18 cellular contexts compared by ENCODE assay signal in the genomic region with DNA sequence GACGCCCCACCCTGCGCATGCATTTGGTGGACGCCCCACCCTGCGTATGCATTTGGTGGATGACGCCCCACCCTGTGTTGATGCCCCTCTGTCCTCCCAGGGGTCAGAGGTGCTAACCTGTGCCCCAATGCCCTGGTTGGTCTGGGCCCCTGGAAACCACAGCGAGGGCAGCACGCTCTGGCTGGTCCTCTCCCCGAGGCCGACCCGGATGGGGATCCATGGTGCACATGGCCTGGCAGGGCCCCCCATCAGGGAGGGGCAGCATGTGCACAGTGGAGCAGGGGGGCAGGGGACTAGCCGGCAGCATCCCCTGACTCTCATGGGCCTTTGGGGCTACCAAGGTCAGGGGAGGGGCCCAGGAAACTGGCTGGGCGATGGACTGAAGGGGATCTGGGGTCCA. TPM values are rescaled to one million over a fixed set of nuclear protein-coding genes. Genes with fewer than 3 reads are reported as not detected.
DNase-seq lines count a peak whose midpoint lies in the region; ATAC-seq and TF ChIP-seq lines count a peak whose summit lies in the region.
"Had no signal": no experiment of that assay in that cellular context is flagged by ENCODE, and none has a peak within 500 bp of the region (broad histone marks: within the 10 kb centered on the region; RNA-seq: fewer than 3 reads in every experiment).

No MANE protein-coding gene starts in this region.

- H3K4me1 ChIP-seq in right atrium auricular region, result peaks cover 0 to 7% of the 10 kb centered on the region in 2 donors
- H3K4me1 ChIP-seq in right cardiac atrium (ENCODE audit: control insufficient read depth, insufficient read depth, low read length), result no peaks in the 10 kb centered on the region
- H3K4me1 ChIP-seq in RWPE2 (ENCODE audit: insufficient read depth, poor library complexity, severe bottlenecking), result peaks cover 9% of the 10 kb centered on the region
- peaks cover 37% of the 10 kb centered on the region for H3K4me1 ChIP-seq in osteoblast (ENCODE audit: insufficient read depth, low read length)

- no peaks in the 10 kb centered on the region for H3K36me3 ChIP-seq in right atrium auricular region
- H3K36me3 ChIP-seq in RWPE2 (ENCODE audit: low read depth), result no peaks in the 10 kb centered on the region
- no peaks in the 10 kb centered on the region for H3K36me3 ChIP-seq in osteoblast (ENCODE audit: insufficient read depth, low read length)

- no peak for TF ChIP-seq CTCF in right atrium auricular region (IDR thresholded peaks at IDR 0.05)
- TF ChIP-seq CTCF in RWPE2 (IDR thresholded peaks at IDR 0.05; ENCODE audit: poor library complexity, severe bottlenecking), result no peak
- no peak for TF ChIP-seq CTCF in osteoblast (IDR thresholded peaks at IDR 0.05; ENCODE audit: extremely low read depth, low read depth, low read length)

- H3K27me3 ChIP-seq in right atrium auricular region (no peaks in the 10 kb centered on the region), right cardiac atrium (ENCODE audit: control insufficient read depth, insufficient read depth) (no peaks in the 10 kb centered on the region), RWPE2 (ENCODE audit: insufficient read depth, poor library complexity, severe bottlenecking) (no peaks in the 10 kb centered on the region), osteoblast (ENCODE audit: insufficient read depth, low read length) (no peaks in the 10 kb centered on the region)

- H3K27ac ChIP-seq in right atrium auricular region, result peak overlapping the region in 1 of 2 donors; percentile 29
- no peak overlapping the region for H3K27ac ChIP-seq in right cardiac atrium (ENCODE audit: low read length)
- H3K27ac ChIP-seq in RWPE2 (ENCODE audit: poor library complexity, severe bottlenecking), result no peak overlapping the region
- no peak overlapping the region for H3K27ac ChIP-seq in osteoblast (ENCODE audit: low read depth, low read length)

- ATAC-seq in right cardiac atrium (no peak), RWPE2 (ENCODE audit: low read depth) (no peak)

- H3K9me3 ChIP-seq in right atrium auricular region (no peaks in the 10 kb centered on the region), right cardiac atrium (ENCODE audit: control insufficient read depth, low read length) (no peaks in the 10 kb centered on the region), RWPE2 (ENCODE audit: severe bottlenecking) (no peaks in the 10 kb centered on the region), osteoblast (ENCODE audit: low read depth, low read length) (no peaks in the 10 kb centered on the region)

- H2AFZ ChIP-seq in osteoblast (ENCODE audit: low read length), result no peak overlapping the region

- H3K4me3 ChIP-seq in right atrium auricular region (no peak overlapping the region), right cardiac atrium (ENCODE audit: low read length) (no peak overlapping the region), RWPE2 (ENCODE audit: severe bottlenecking) (no peak overlapping the region), osteoblast (ENCODE audit: insufficient read depth, low read length) (no peak overlapping the region)

- intact Hi-C loops in right cardiac atrium (cut with DNase I), result no loop called here

- 91% methylated on average over 12 of the region's 12 CpGs for whole genome bisulfite sequencing in right cardiac atrium

- DNase-seq in right atrium auricular region (ENCODE audit: low spot score), result peak; percentile 16
- no peak for DNase-seq in right cardiac atrium
- DNase-seq in RWPE2 (ENCODE audit: low spot score), result peak; percentile 57
- peak; percentile 41 for DNase-seq in osteoblast (ENCODE audit: insufficient read length, low spot score, missing footprints)
- DNase-seq in NCI-H2196 (lab: John Stamatoyannopoulos, UW; ENCODE audit: unreplicated experiment), result no peak
- no peak for DNase-seq in RPMI8226
- no peak for DNase-seq in DMS 273 (lab: John Stamatoyannopoulos, UW; ENCODE audit: unreplicated experiment)
- DNase-seq: CD4-positive, CD25-positive, alpha-beta regulatory T cell; DMS53; HCEC 1CT; NCI-H1105 treated with DMSO at 0.1 percent for 48 hours; NCI-H187 treated with DMSO at 0.1 percent for 48 hours; NCI-H69; OCI-M1 had no signal

- H3K4me2 ChIP-seq in osteoblast (ENCODE audit: insufficient read depth, low read length), result no peak overlapping the region

- no peaks in the 10 kb centered on the region for H3K79me2 ChIP-seq in osteoblast (ENCODE audit: insufficient read depth, low read length)

- H4K20me1 ChIP-seq in osteoblast (ENCODE audit: insufficient read depth, low read length), result no peaks in the 10 kb centered on the region

RNA-seq across cellular contexts. Expression of a gene that starts 7.7 kb away (rescaled TPM):
- total RNA-seq in right atrium auricular region, result not detected
- total RNA-seq in right cardiac atrium, result not detected
- not detected for polyA plus RNA-seq in right cardiac atrium
- not detected in 2 replicates for total RNA-seq in osteoblast
- total RNA-seq: CD4-positive, CD25-positive, alpha-beta regulatory T cell; HT1080; LHCN-M2; SK-MEL-5 had no signal
- polyA plus RNA-seq: CD4-positive, CD25-positive, alpha-beta regulatory T cell; IgD-negative memory B cell had no signal

Comparison
In these comparisons a context has a peak if more than half of its experiments do, and no peak if none do; other contexts are left out.
1. DNase-seq: peak in right atrium auricular region (single experiment), RWPE2 (single experiment) and osteoblast (single experiment); none in right cardiac atrium (0 of 3), NCI-H2196 (single experiment), RPMI8226 (single experiment) and DMS 273 (single experiment).